In the genomic region with DNA sequence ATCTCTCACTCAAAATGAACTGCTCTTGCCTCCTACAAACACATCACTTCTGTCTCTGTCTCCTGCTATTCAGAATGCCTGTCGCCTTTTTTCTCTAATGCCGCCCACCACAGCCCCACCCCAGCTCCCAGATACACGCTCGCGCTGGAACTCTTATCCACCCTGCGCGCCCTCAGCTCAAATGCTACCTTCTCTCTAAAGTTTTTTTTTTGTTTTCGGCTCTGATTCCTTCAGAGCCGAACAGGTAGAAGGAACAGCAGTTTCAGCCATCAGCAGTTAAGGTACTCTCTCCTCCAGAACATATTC, we compare ENCODE assay signal across 8 cellular contexts. TPM values are rescaled to one million over a fixed set of nuclear protein-coding genes. Genes with fewer than 3 reads are reported as not detected.
DNase-seq lines count a peak whose midpoint lies in the region; FAIRE-seq and TF ChIP-seq lines count a peak whose summit lies in the region.

No MANE protein-coding gene starts in this region.

- peak overlapping the region; percentile 96 for H2AFZ ChIP-seq in Loucy (ENCODE audit: low read length)

- H3K4me1 ChIP-seq in BLaER1 (peaks cover 47% of the 10 kb centered on the region), Loucy (ENCODE audit: insufficient read depth, low read length, poor library complexity, severe bottlenecking) (peaks cover 37% of the 10 kb centered on the region), ascending aorta (peaks cover 9 to 27% of the 10 kb centered on the region in 2 donors), kidney (ENCODE audit: control insufficient read depth in 1 of 2, insufficient read depth in 1 of 2, low read depth in 1 of 2, low read length in 2 of 2) (peaks cover 8 to 16% of the 10 kb centered on the region in 2 donors)

- H3K27ac Mint-ChIP-seq in stimulated activated naive CD8-positive, alpha-beta T cell treated with anti-CD3 and anti-CD28 coated beads, Interleukin-15, Interleukin-2, amounts not matched to agents 100 ng/mL and 50 ng/mL, for 24 hours, result peak overlapping the region; percentile 82

- H3K27me3 ChIP-seq in BLaER1 (no peaks in the 10 kb centered on the region), Loucy (ENCODE audit: insufficient read depth, low read length, poor library complexity, severe bottlenecking) (no peaks in the 10 kb centered on the region), ascending aorta (no peaks in the 10 kb centered on the region)

- H3K36me3 Mint-ChIP-seq in stimulated activated naive CD8-positive, alpha-beta T cell treated with anti-CD3 and anti-CD28 coated beads, Interleukin-15, Interleukin-2, amounts not matched to agents 100 ng/mL and 50 ng/mL, for 24 hours (ENCODE audit: low read depth), result peaks cover under 1% of the 10 kb centered on the region

- peaks cover 66% of the 10 kb centered on the region for H3K4me1 Mint-ChIP-seq in stimulated activated naive CD8-positive, alpha-beta T cell treated with anti-CD3 and anti-CD28 coated beads, Interleukin-15, Interleukin-2, amounts not matched to agents 100 ng/mL and 50 ng/mL, for 24 hours (ENCODE audit: low read depth)

- H4K20me1 ChIP-seq in BLaER1, result peaks cover 5% of the 10 kb centered on the region
- H4K20me1 ChIP-seq in Loucy (ENCODE audit: insufficient read depth, low read length, poor library complexity, severe bottlenecking), result peaks cover 4% of the 10 kb centered on the region

- no peaks in the 10 kb centered on the region for H3K9me3 ChIP-seq in BLaER1
- H3K9me3 ChIP-seq in Loucy (ENCODE audit: insufficient read depth, low read depth, low read length), result no peaks in the 10 kb centered on the region
- H3K9me3 ChIP-seq in ascending aorta, result no peaks in the 10 kb centered on the region
- H3K9me3 ChIP-seq in kidney (ENCODE audit: control insufficient read depth in 1 of 2, low read length in 2 of 2), result no peaks in the 10 kb centered on the region

- H3F3A ChIP-seq in Loucy (ENCODE audit: low read depth), result 0 out of 2 replicates have a peak, but pooled peaks cover 2% of the 10 kb centered on the region

- H3K9ac ChIP-seq in BLaER1 (peak overlapping the region; percentile 83), Loucy (ENCODE audit: low read depth, low read length, poor library complexity, severe bottlenecking) (peak overlapping the region; percentile 92), kidney (ENCODE audit: low read length in 2 of 2) (peak overlapping the region; percentile 71 to 98)

- no peak for TF ChIP-seq CTCF in Loucy (conservative IDR thresholded peaks at IDR 0.05; ENCODE audit: low read length)
- no peak for TF ChIP-seq CTCF in ascending aorta (IDR thresholded peaks at IDR 0.05)
- no peak for TF ChIP-seq CTCF in kidney (IDR thresholded peaks at IDR 0.05; ENCODE audit: borderline replicate concordance, extremely low read depth, insufficient read depth)

- no peak for FAIRE-seq in kidney (lab: Jason Lieb, UNC)

- H3K4me3 ChIP-seq in BLaER1 (peak overlapping the region; percentile 76), Loucy (ENCODE audit: low read length, poor library complexity, severe bottlenecking) (peak overlapping the region; percentile 86), ascending aorta (peak overlapping the region; percentile 71 to 76), kidney (ENCODE audit: low read length in 2 of 2) (peak overlapping the region; percentile 96 to 99)

- H3K4me2 ChIP-seq in BLaER1 (peak overlapping the region; percentile 92), Loucy (ENCODE audit: low read depth, low read length, poor library complexity, severe bottlenecking) (peak overlapping the region; percentile 88)

- no peaks in the 10 kb centered on the region for H3K27me3 Mint-ChIP-seq in stimulated activated naive CD8-positive, alpha-beta T cell treated with anti-CD3 and anti-CD28 coated beads, Interleukin-15, Interleukin-2, amounts not matched to agents 100 ng/mL and 50 ng/mL, for 24 hours

- H3K27ac ChIP-seq in BLaER1 (peak overlapping the region; percentile 88), ascending aorta (peak overlapping the region; percentile 87 to 90), kidney (ENCODE audit: low read depth in 2 of 2, low read length in 2 of 2) (peak overlapping the region; percentile 89 to 95)

- DNase-seq in ascending aorta (ENCODE audit: low spot score in 2 of 2) (no peak), kidney (no peak), HuH-7 (ENCODE audit: low spot score) (no peak), ureter (ENCODE audit: low spot score) (no peak)
- no peak for DNase-seq in central memory CD4-positive, alpha-beta T cell

- peak overlapping the region; percentile 94 for H3K4me3 Mint-ChIP-seq in stimulated activated naive CD8-positive, alpha-beta T cell treated with anti-CD3 and anti-CD28 coated beads, Interleukin-15, Interleukin-2, amounts not matched to agents 100 ng/mL and 50 ng/mL, for 24 hours

- H3K9me2 ChIP-seq in Loucy (replicated peaks; ENCODE audit: low read depth, low read length), result no peaks in the 10 kb centered on the region

- intact Hi-C loops in ascending aorta (cut with DNase I), result loop anchor here (1.0 to 10.0 kb wide), 2 partner anchors 32 to 370 kb away; partner anchors contain the start of gene SRSF7
- intact Hi-C loops in kidney (cut with DNase I), result no loop called here

- peaks cover 25% of the 10 kb centered on the region for H3K79me2 ChIP-seq in Loucy (ENCODE audit: insufficient read depth, low read length)

- H3K9me3 Mint-ChIP-seq in stimulated activated naive CD8-positive, alpha-beta T cell treated with anti-CD3 and anti-CD28 coated beads, Interleukin-15, Interleukin-2, amounts not matched to agents 100 ng/mL and 50 ng/mL, for 24 hours, result no peaks in the 10 kb centered on the region

- H3K36me3 ChIP-seq in BLaER1, result no peaks in the 10 kb centered on the region
- H3K36me3 ChIP-seq in Loucy (ENCODE audit: insufficient read depth, low read length), result no peaks in the 10 kb centered on the region
- no peaks in the 10 kb centered on the region for H3K36me3 ChIP-seq in ascending aorta
- H3K36me3 ChIP-seq in kidney (ENCODE audit: control insufficient read depth in 1 of 2, insufficient read depth in 2 of 2, low read length in 2 of 2), result no peaks in the 10 kb centered on the region

RNA-seq across cellular contexts. Expression of gene SOS1, which starts 3.9 kb away (rescaled TPM):
- total RNA-seq in ascending aorta (11.3 TPM), kidney (33.4 TPM), ureter (53.7 TPM)
- 5.5 TPM for polyA plus RNA-seq in kidney (ENCODE audit: insufficient read depth, low read depth, low replicate concordance)
